In genomic region chr13:114148521-114148855, GRCh38 we compare ENCODE assay signal across 8 cellular contexts.
DNase-seq lines count a peak whose midpoint lies in the region; ATAC-seq lines count a peak whose summit lies in the region.

No MANE protein-coding gene starts in this region.

- peaks cover under 1% of the 10 kb centered on the region for H3K9me3 Mint-ChIP-seq in activated naive CD8-positive, alpha-beta T cell treated with anti-CD3 and anti-CD28 coated beads, Interleukin-2, amount 50 U/mL, for 24 hours

- H3K27me3 Mint-ChIP-seq in activated naive CD8-positive, alpha-beta T cell treated with anti-CD3 and anti-CD28 coated beads, Interleukin-2, amount 50 U/mL, for 24 hours = no peaks in the 10 kb centered on the region

- H3K4me1 Mint-ChIP-seq in activated naive CD8-positive, alpha-beta T cell treated with anti-CD3 and anti-CD28 coated beads, Interleukin-2, amount 50 U/mL, for 24 hours = peaks cover 82% of the 10 kb centered on the region

- peak overlapping the region; percentile 90 for H3K27ac Mint-ChIP-seq in activated naive CD8-positive, alpha-beta T cell treated with anti-CD3 and anti-CD28 coated beads, Interleukin-2, amount 50 U/mL, for 24 hours

- peaks cover 4% of the 10 kb centered on the region for H3K36me3 Mint-ChIP-seq in activated naive CD8-positive, alpha-beta T cell treated with anti-CD3 and anti-CD28 coated beads, Interleukin-2, amount 50 U/mL, for 24 hours (ENCODE audit: low read depth)

- peak overlapping the region; percentile 61 for H3K4me3 Mint-ChIP-seq in activated naive CD8-positive, alpha-beta T cell treated with anti-CD3 and anti-CD28 coated beads, Interleukin-2, amount 50 U/mL, for 24 hours

- DNase-seq in SW480 (ENCODE audit: low spot score) (peak; percentile 47), NCI-H345 (lab: John Stamatoyannopoulos, UW) (no peak), NCI-H446 treated with DMSO at 0.1 percent for 48 hours (lab: John Stamatoyannopoulos, UW) (no peak), RKO (ENCODE audit: low spot score) (no peak)
- DNase-seq in activated naive CD8-positive, alpha-beta T cell treated with anti-CD3 and anti-CD28 coated beads, Interleukin-2, amount 50 U/mL, for 24 hours = peak; percentile 78
- DNase-seq in stimulated activated naive CD4-positive, alpha-beta T cell (lab: John Stamatoyannopoulos, UW) = peak; percentile 71 to 97 (median 86)

- ATAC-seq in GM18873 (IDR thresholded peaks at IDR 0.05; ENCODE audit: low FRiP score, unreplicated experiment) = peak; percentile 87
- peak; percentile 73 for ATAC-seq in HG02884 (IDR thresholded peaks at IDR 0.05; ENCODE audit: unreplicated experiment)
- peak; percentile 90 for ATAC-seq in activated naive CD8-positive, alpha-beta T cell treated with anti-CD3 and anti-CD28 coated beads, Interleukin-2, amount 50 U/mL, for 24 hours

Comparison
In these comparisons a context has a peak if more than half of its experiments do, and no peak if none do; other contexts are left out.
1. DNase-seq: peak in SW480 (single experiment), activated naive CD8-positive, alpha-beta T cell treated with anti-CD3 and anti-CD28 coated beads, Interleukin-2, amount 50 U/mL, for 24 hours (single experiment) and stimulated activated naive CD4-positive, alpha-beta T cell (6 of 6); none in NCI-H345 (single experiment), NCI-H446 treated with DMSO at 0.1 percent for 48 hours (single experiment) and RKO (single experiment).
2. Peak in every context shown above with its lines, with median percentiles within 50 percentile points of each other: ATAC-seq.